26 cellular contexts compared by ENCODE assay signal in the genomic region with DNA sequence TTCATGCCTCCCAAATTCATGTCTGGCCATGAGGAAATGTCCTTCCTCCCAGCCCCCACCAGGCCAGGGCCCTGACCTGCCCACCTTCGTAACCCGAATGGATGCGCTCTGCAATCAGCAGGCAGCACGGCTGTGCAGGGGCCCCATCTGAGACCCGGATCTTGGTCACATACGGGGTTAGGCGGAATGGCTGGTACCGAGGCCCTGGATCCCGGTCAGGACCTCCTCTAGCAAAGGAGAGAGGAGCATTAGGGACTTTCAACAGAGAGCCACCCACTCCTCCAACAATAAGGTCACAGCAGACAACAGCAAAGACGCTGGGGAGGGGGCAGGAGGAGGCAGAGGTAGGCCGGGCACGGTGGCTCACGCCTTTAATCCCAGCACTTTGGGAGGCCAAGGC. TPM values are rescaled to one million over a fixed set of nuclear protein-coding genes. Genes with fewer than 3 reads are reported as not detected.
DNase-seq lines count a peak whose midpoint lies in the region; ATAC-seq and TF ChIP-seq lines count a peak whose summit lies in the region.
"Had no signal": no experiment of that assay in that cellular context is flagged by ENCODE, and none has a peak within 500 bp of the region (broad histone marks: within the 10 kb centered on the region; RNA-seq: fewer than 3 reads in every experiment).

No MANE protein-coding gene starts in this region.

- H3K27ac Mint-ChIP-seq in memory B cell = peak overlapping the region; percentile 91
- peak overlapping the region in 1 of 2 donors; percentile 93 for H3K27ac Mint-ChIP-seq in stimulated activated naive CD8-positive, alpha-beta T cell treated with anti-CD3 and anti-CD28 coated beads, Interleukin-15, amount 100 ng/mL, for 72 hours
- H3K27ac Mint-ChIP-seq: activated naive CD8-positive, alpha-beta T cell treated with anti-CD3 and anti-CD28 coated beads, Interleukin-2, amount 10 ng/mL, durations not matched to agents 7 days and 5 days; activated T-helper 2 cell treated with anti-CD3 and anti-CD28 coated beads, Interferon-gamma antibody, Interleukin-2, Interleukin-4, amounts not matched to agents 10 μg/mL and 5 μg/mL and 100 μg/mL, durations not matched to agents 14 hours and 24 hours and 36 hours; mesothelial cell of epicardium had no signal

- no peak for TF ChIP-seq CTCF in adrenal gland (IDR thresholded peaks at IDR 0.05)

- H3K36me3 Mint-ChIP-seq in memory B cell = peaks cover 31% of the 10 kb centered on the region

- no peaks in the 10 kb centered on the region for H3K27me3 Mint-ChIP-seq in memory B cell
- no peaks in the 10 kb centered on the region for H3K27me3 Mint-ChIP-seq in stimulated activated naive CD8-positive, alpha-beta T cell treated with anti-CD3 and anti-CD28 coated beads, Interleukin-15, amount 100 ng/mL, for 72 hours
- H3K27me3 Mint-ChIP-seq: activated naive CD8-positive, alpha-beta T cell treated with anti-CD3 and anti-CD28 coated beads, Interleukin-2, amount 10 ng/mL, durations not matched to agents 7 days and 5 days had no signal

- H3K4me3 Mint-ChIP-seq in memory B cell = no peak overlapping the region
- no peak overlapping the region for H3K4me3 Mint-ChIP-seq in stimulated activated naive CD8-positive, alpha-beta T cell treated with anti-CD3 and anti-CD28 coated beads, Interleukin-15, amount 100 ng/mL, for 72 hours
- H3K4me3 Mint-ChIP-seq: activated naive CD8-positive, alpha-beta T cell treated with anti-CD3 and anti-CD28 coated beads, Interleukin-2, amount 10 ng/mL, durations not matched to agents 7 days and 5 days; mesothelial cell of epicardium had no signal

- no peaks in the 10 kb centered on the region for H3K27me3 ChIP-seq in H7 (ENCODE audit: control insufficient read depth, insufficient read depth, low read length)
- no peaks in the 10 kb centered on the region for H3K27me3 ChIP-seq in adrenal gland
- H3K27me3 ChIP-seq in stomach smooth muscle (ENCODE audit: control insufficient read depth in 1 of 2, insufficient read depth in 2 of 2, low read length in 2 of 2) = no peaks in the 10 kb centered on the region
- H3K27me3 ChIP-seq: body of pancreas, colonic mucosa, Peyer's patch, spleen had no signal

- no peak for ATAC-seq in memory B cell (ENCODE audit: low read depth)
- no peak for ATAC-seq in stimulated activated naive CD8-positive, alpha-beta T cell treated with anti-CD3 and anti-CD28 coated beads, Interleukin-15, amount 100 ng/mL, for 72 hours
- ATAC-seq: body of pancreas, left colon had no signal

- DNase-seq in H7 = peak; percentile 28
- DNase-seq in adrenal gland = peak in 1 of 7 donors; percentile 53
- DNase-seq in memory B cell (ENCODE audit: low spot score in 2 of 2) = no peak
- no peak for DNase-seq in SIG-M5 treated with dmso at 0.1 percent for 504 hours (lab: John Stamatoyannopoulos, UW; ENCODE audit: unreplicated experiment)
- DNase-seq in DMS 273 treated with DMSO at 0.1 percent for 48 hours (lab: John Stamatoyannopoulos, UW) = no peak
- no peak for DNase-seq in 8988T
- DNase-seq in stimulated activated naive CD8-positive, alpha-beta T cell treated with anti-CD3 and anti-CD28 coated beads, Interleukin-15, amount 100 ng/mL, for 72 hours = no peak
- DNase-seq: activated CD4-positive, alpha-beta T cell treated with anti-CD3 and anti-CD28 coated beads, Interleukin-2, amount 50 U/mL, for 1 hour; activated naive CD8-positive, alpha-beta T cell treated with anti-CD3 and anti-CD28 coated beads, Interleukin-2, amount 10 ng/mL, durations not matched to agents 7 days and 5 days; colonic mucosa; left colon; NCI-H1436; NCI-H510A treated with DMSO at 0.1 percent for 48 hours; Peyer's patch; spleen; stimulated activated CD4-positive, alpha-beta T cell treated with anti-CD3 and anti-CD28 coated beads, Interleukin-4, amount 100 ng/mL, for 24 hours; stimulated activated naive CD4-positive, alpha-beta T cell treated with Interleukin-2 at 50 U/mL for 16 hours; T-helper 2 cell had no signal

- 69 to 82% (median 79%) methylated on average over 4 to 13 of the region's 13 CpGs for WGBS in adrenal gland, 4 donors

- no peak overlapping the region for H3K9ac ChIP-seq in stomach smooth muscle (ENCODE audit: low read length in 2 of 2)

- H3K36me3 ChIP-seq in H7 (replicated peaks; ENCODE audit: control insufficient read depth, insufficient read depth, low read length) = peaks cover 24% of the 10 kb centered on the region
- H3K36me3 ChIP-seq in adrenal gland (replicated peaks in 1 of 2) = peaks cover 0 to 76% of the 10 kb centered on the region in 2 donors
- peaks cover 67 to 71% of the 10 kb centered on the region in 2 donors for H3K36me3 ChIP-seq in stomach smooth muscle (ENCODE audit: control insufficient read depth in 2 of 2, insufficient read depth in 2 of 2, low read length in 2 of 2)

- intact Hi-C loops in adrenal gland (cut with DNase I) = no loop called here

- no peaks in the 10 kb centered on the region for H3K9me3 Mint-ChIP-seq in memory B cell
- H3K9me3 Mint-ChIP-seq in stimulated activated naive CD8-positive, alpha-beta T cell treated with anti-CD3 and anti-CD28 coated beads, Interleukin-15, amount 100 ng/mL, for 72 hours = no peaks in the 10 kb centered on the region
- H3K9me3 Mint-ChIP-seq: activated naive CD8-positive, alpha-beta T cell treated with anti-CD3 and anti-CD28 coated beads, Interleukin-2, amount 10 ng/mL, durations not matched to agents 7 days and 5 days; activated T-helper 2 cell treated with anti-CD3 and anti-CD28 coated beads, Interferon-gamma antibody, Interleukin-2, Interleukin-4, amounts not matched to agents 10 μg/mL and 5 μg/mL and 100 μg/mL, durations not matched to agents 14 hours and 24 hours and 36 hours; mesothelial cell of epicardium had no signal

- no peak for TF ChIP-seq POLR2A in adrenal gland (IDR thresholded peaks at IDR 0.05)

- H3K4me3 ChIP-seq in H7 (ENCODE audit: insufficient read depth, low read depth, low read length) (no peak overlapping the region), adrenal gland (no peak overlapping the region), stomach smooth muscle (ENCODE audit: low read length in 2 of 2) (no peak overlapping the region)
- H3K4me3 ChIP-seq: body of pancreas, colonic mucosa, Peyer's patch, spleen had no signal

- H3K27ac ChIP-seq in adrenal gland (peak overlapping the region in 3 of 5 donors; percentile 14 to 81 (median 76)), stomach smooth muscle (ENCODE audit: low read length) (peak overlapping the region; percentile 71)
- H3K27ac ChIP-seq: C4-2B, colonic mucosa had no signal

- peaks cover 26% of the 10 kb centered on the region for H3K4me1 Mint-ChIP-seq in memory B cell
- H3K4me1 Mint-ChIP-seq in stimulated activated naive CD8-positive, alpha-beta T cell treated with anti-CD3 and anti-CD28 coated beads, Interleukin-15, amount 100 ng/mL, for 72 hours = peaks cover 42% of the 10 kb centered on the region

- H3K4me1 ChIP-seq in adrenal gland (replicated peaks in 1 of 2) (peaks cover 25 to 43% of the 10 kb centered on the region in 2 donors), stomach smooth muscle (ENCODE audit: control insufficient read depth, insufficient read depth, low read length) (peaks cover 68% of the 10 kb centered on the region)

- no peaks in the 10 kb centered on the region for H3K9me3 ChIP-seq in adrenal gland (replicated peaks in 1 of 3)
- no peaks in the 10 kb centered on the region for H3K9me3 ChIP-seq in stomach smooth muscle (ENCODE audit: control insufficient read depth in 2 of 2, low read length in 2 of 2)
- H3K9me3 ChIP-seq: body of pancreas, colonic mucosa, Peyer's patch, spleen had no signal

RNA-seq across cellular contexts. Expression of gene PER1, which starts 3.6 kb away (rescaled TPM):
- 19.2 and 32.4 TPM in 2 replicates for total RNA-seq in H7 (2014; rRNA removed; shearing (Covaris generic))
- total RNA-seq in adrenal gland = 100 to 1,000 TPM in 5 of 8 donors, 10 to 100 TPM in 3; 40.1 to 295 (median 108) TPM
- 100 to 1,000 TPM in 2 of 3 donors, 10 to 100 TPM in 1; 12.4 to 360 (median 161) TPM for polyA plus RNA-seq in adrenal gland

RNA-seq across cellular contexts. Expression of gene VAMP2, which starts 14.2 kb away (rescaled TPM):
- 7.3 and 10.5 TPM in 2 replicates for total RNA-seq in H7 (2014; rRNA removed; shearing (Covaris generic))
- total RNA-seq in adrenal gland = 100 to 1,000 TPM in 2 of 8 donors, 10 to 100 TPM in 6; 18.8 to 139 (median 61.5) TPM
- 100 to 1,000 TPM in 1 of 3 donors, 10 to 100 TPM in 2; 65.8 to 206 (median 81.2) TPM for polyA plus RNA-seq in adrenal gland

RNA-seq across cellular contexts. Expression of gene HES7, which starts 24.7 kb away (rescaled TPM):
- total RNA-seq in H7 (2014; rRNA removed; shearing (Covaris generic)) = 1.3 and 2.1 TPM in 2 replicates
- total RNA-seq in adrenal gland = under 1 TPM in 2 of 8 donors, not detected in 6; 0.29 to 0.34 TPM
- 1 to 10 TPM in 1 of 3 donors, under 1 TPM in 1, not detected in 1; 0.32 to 1.0 TPM for polyA plus RNA-seq in adrenal gland
- total RNA-seq: body of pancreas, colonic mucosa, glomerular endothelial cell, left colon, Peyer's patch, urinary bladder had no signal

RNA-seq across cellular contexts. Expression of gene TMEM107, which starts 27.6 kb away (rescaled TPM):
- 27.7 and 40.7 TPM in 2 replicates for total RNA-seq in H7 (2014; rRNA removed; shearing (Covaris generic))
- total RNA-seq in adrenal gland = 10 to 100 TPM in 7 of 8 donors, 1 to 10 TPM in 1; 6.2 to 31.9 (median 20.1) TPM
- 10 to 100 TPM in 2 of 3 donors, 1 to 10 TPM in 1; 8.3 to 14.0 (median 11.9) TPM for polyA plus RNA-seq in adrenal gland

RNA-seq across cellular contexts. Expression of gene ALOXE3, which starts 30.2 kb away (rescaled TPM):
- not detected in 2 replicates for total RNA-seq in H7 (2014; rRNA removed; shearing (Covaris generic))
- not detected for total RNA-seq in adrenal gland
- not detected for polyA plus RNA-seq in adrenal gland
- total RNA-seq: activated naive CD8-positive, alpha-beta T cell treated with anti-CD3 and anti-CD28 coated beads, Interleukin-2, amount 10 ng/mL, durations not matched to agents 7 days and 5 days; activated T-helper 2 cell treated with anti-CD3 and anti-CD28 coated beads, Interferon-gamma antibody, Interleukin-2, Interleukin-4, amounts not matched to agents 10 μg/mL and 5 μg/mL and 100 μg/mL, durations not matched to agents 14 hours and 24 hours and 36 hours; body of pancreas; colonic mucosa; glomerular endothelial cell; left colon; Peyer's patch; pulmonary artery endothelial cell; spleen; urinary bladder had no signal
- polyA plus RNA-seq: urinary bladder had no signal
